Comparison of ENCODE assay signal across 28 cellular contexts in the genomic region with DNA sequence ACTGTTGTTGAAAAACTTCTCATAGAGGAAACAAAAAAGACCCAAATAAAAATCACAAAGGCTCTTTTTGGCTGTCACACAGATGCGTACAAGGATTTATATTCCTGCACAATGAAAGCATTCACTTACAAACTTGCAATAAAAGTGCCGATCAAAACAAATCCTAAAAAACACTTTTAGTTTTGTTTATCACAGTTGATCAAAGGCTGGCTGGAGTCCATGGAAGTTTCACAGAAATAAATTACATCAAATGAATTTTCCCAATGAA. TPM values are rescaled to one million over a fixed set of nuclear protein-coding genes. Genes with fewer than 3 reads are reported as not detected.
A peak's percentile ranks its signal among the peaks of the same experiment; 100 is the strongest.
DNase-seq lines count a peak whose midpoint lies in the region; ATAC-seq and TF ChIP-seq lines count a peak whose summit lies in the region.
"Had no signal": no experiment of that assay in that cellular context is flagged by ENCODE, and none has a peak within 500 bp of the region (broad histone marks: within the 10 kb centered on the region; RNA-seq: fewer than 3 reads in every experiment).

No MANE protein-coding gene starts in this region.

- H3K4me3 Mint-ChIP-seq in GM23338: no peak overlapping the region
- H3K4me3 Mint-ChIP-seq: CD14-positive monocyte; CD8-positive, alpha-beta memory T cell; HFFc6 had no signal

- H3K27ac ChIP-seq in GM23338 (ENCODE audit: low read depth): no peak overlapping the region
- peak overlapping the region in 57 of 59 donors; percentile 2 to 93 (median 79) for H3K27ac ChIP-seq in dorsolateral prefrontal cortex
- H3K27ac ChIP-seq in mesendoderm (ENCODE audit: low read depth, low read length): no peak overlapping the region
- H3K27ac ChIP-seq: PC-9, SJCRH30 had no signal

- no peak for DNase-seq in GM23338 (ENCODE audit: low spot score)
- DNase-seq in dorsolateral prefrontal cortex: no peak
- DNase-seq in inferior parietal cortex (ENCODE audit: extremely low spot score): peak; percentile 42
- peak; percentile 90 for DNase-seq in pons (ENCODE audit: low spot score)
- no peak for DNase-seq in mesendoderm
- DNase-seq: 8988T; ACHN; BE2C; Calu3; CD8-positive, alpha-beta memory T cell; DMS79 treated with DMSO at 0.1 percent for 48 hours; GF-D8; HFFc6; IMR-90; KG1; MG63; NCI-H1105 treated with DMSO at 0.1 percent for 48 hours; NCI-H1930; NCI-H2107; NCI-H524; NCI-H774; PC-9; SJCRH30 had no signal

- no peak overlapping the region for H3K23ac ChIP-seq in mesendoderm (ENCODE audit: low read length)

- H3K4me1 ChIP-seq in GM23338 (ENCODE audit: insufficient read depth): no peaks in the 10 kb centered on the region
- no peaks in the 10 kb centered on the region for H3K4me1 ChIP-seq in mesendoderm (ENCODE audit: control insufficient read depth, low read depth, low read length)
- H3K4me1 ChIP-seq: BE2C, SJCRH30 had no signal

- no peak overlapping the region for H4K8ac ChIP-seq in mesendoderm (ENCODE audit: low read depth, low read length)

- H2BK5ac ChIP-seq in mesendoderm (ENCODE audit: low read length): no peak overlapping the region

- H3K36me3 Mint-ChIP-seq in GM23338 (ENCODE audit: low read depth): no peaks in the 10 kb centered on the region
- H3K36me3 Mint-ChIP-seq: CD14-positive monocyte; CD8-positive, alpha-beta memory T cell had no signal

- H4K20me1 ChIP-seq in GM23338 (replicated peaks; ENCODE audit: insufficient read depth): no peaks in the 10 kb centered on the region

- no peaks in the 10 kb centered on the region for H3K9me3 Mint-ChIP-seq in GM23338
- H3K9me3 Mint-ChIP-seq: CD14-positive monocyte; CD8-positive, alpha-beta memory T cell; HFFc6 had no signal

- no peak overlapping the region for H2BK120ac ChIP-seq in mesendoderm (ENCODE audit: low read depth, low read length)

- peak overlapping the region; percentile 91; the same call in 1 of the 2 replicates for H2AFZ ChIP-seq in GM23338
- H2AFZ ChIP-seq: PC-9 had no signal

- H3K79me1 ChIP-seq in mesendoderm (ENCODE audit: low read length): no peaks in the 10 kb centered on the region

- H3K27me3 ChIP-seq in GM23338 (ENCODE audit: insufficient read depth): no peaks in the 10 kb centered on the region
- H3K27me3 ChIP-seq in dorsolateral prefrontal cortex: no peaks in the 10 kb centered on the region
- H3K27me3 ChIP-seq in mesendoderm (ENCODE audit: insufficient read depth, low read length, poor library complexity): no peaks in the 10 kb centered on the region
- H3K27me3 ChIP-seq: MG63, SJCRH30 had no signal

- no peak overlapping the region for H3K4ac ChIP-seq in mesendoderm (ENCODE audit: low read depth, low read length)

- H3K9ac ChIP-seq in mesendoderm (ENCODE audit: low read length): no peak overlapping the region

- no peak overlapping the region for H3K56ac ChIP-seq in mesendoderm (ENCODE audit: low read length)

- peaks cover 3% of the 10 kb centered on the region for H3K27me3 Mint-ChIP-seq in GM23338 (ENCODE audit: insufficient read depth, low read depth, poor library complexity)
- H3K27me3 Mint-ChIP-seq: CD8-positive, alpha-beta memory T cell had no signal

- H3F3A ChIP-seq in GM23338 (replicated peaks; ENCODE audit: low read depth): no peaks in the 10 kb centered on the region

- H3K9me2 ChIP-seq in GM23338 (ENCODE audit: insufficient read depth): no peaks in the 10 kb centered on the region

- TF ChIP-seq CTCF in GM23338 (conservative IDR thresholded peaks at IDR 0.05; ENCODE audit: low read depth in 2 of 2) (no peak), dorsolateral prefrontal cortex (IDR thresholded peaks at IDR 0.05 in 54 of 56, conservative IDR thresholded peaks at IDR 0.05 in 2 of 56; ENCODE audit: low read depth in 1 of 56, partially characterized antibody in 56 of 56) (no peak)

- no peak overlapping the region for H3K18ac ChIP-seq in mesendoderm (ENCODE audit: low read length)

- no peak overlapping the region for H4K5ac ChIP-seq in mesendoderm (ENCODE audit: low read length)

- peaks cover 14% of the 10 kb centered on the region for H3K4me1 Mint-ChIP-seq in GM23338
- H3K4me1 Mint-ChIP-seq: CD14-positive monocyte; CD8-positive, alpha-beta memory T cell had no signal

- no peak for ATAC-seq in GM23338
- no peak for ATAC-seq in activated CD4-positive, CD25-positive, alpha-beta regulatory T cell treated with anti-CD3 and anti-CD28 coated beads, Interleukin-2, amount 50 U/mL, for 24 hours
- ATAC-seq in GM18519 (IDR thresholded peaks at IDR 0.05; ENCODE audit: low FRiP score, unreplicated experiment): no peak
- ATAC-seq in HG03378 (IDR thresholded peaks at IDR 0.05; ENCODE audit: unreplicated experiment): no peak

- intact Hi-C loops in dorsolateral prefrontal cortex (cut with DNase I): no loop called here

- no peak overlapping the region for H2BK15ac ChIP-seq in mesendoderm (replicated peaks; ENCODE audit: low read depth)

- WGBS in mesendoderm (ENCODE audit: extremely low coverage, insufficient coverage, low lambda C conversion rate): no CpG with 5 or more reads among the region's 2 CpGs

- H3K36me3 ChIP-seq in GM23338 (ENCODE audit: insufficient read depth): no peaks in the 10 kb centered on the region
- H3K36me3 ChIP-seq in mesendoderm (ENCODE audit: control insufficient read depth, insufficient read depth, low read length): no peaks in the 10 kb centered on the region
- H3K36me3 ChIP-seq: BE2C, MG63, SJCRH30 had no signal

- H3K4me3 ChIP-seq in GM23338: no peak overlapping the region
- H3K4me3 ChIP-seq in dorsolateral prefrontal cortex: peak overlapping the region in 32 of 59 donors; percentile 0 to 52 (median 13)
- H3K4me3 ChIP-seq in mesendoderm (ENCODE audit: low read length): no peak overlapping the region
- H3K4me3 ChIP-seq: MG63, PC-9, SJCRH30 had no signal

- H2AK5ac ChIP-seq in mesendoderm (ENCODE audit: low read length): no peak overlapping the region

- no peaks in the 10 kb centered on the region for H3K79me2 ChIP-seq in GM23338 (replicated peaks; ENCODE audit: insufficient read depth)
- no peaks in the 10 kb centered on the region for H3K79me2 ChIP-seq in mesendoderm (ENCODE audit: control insufficient read depth, insufficient read depth, low read length)

- H3K4me2 ChIP-seq in GM23338 (no peak overlapping the region), mesendoderm (ENCODE audit: low read length) (no peak overlapping the region)
- H3K4me2 ChIP-seq: PC-9 had no signal

- no peak overlapping the region for H3K27ac Mint-ChIP-seq in GM23338
- H3K27ac Mint-ChIP-seq: CD14-positive monocyte; CD8-positive, alpha-beta memory T cell; HFFc6 had no signal

TF ChIP-seq in GM23338, 12 proteins besides CTCF, POLR2A, EP300 and RAD21:
- no peak for TF ChIP-seq NANOG (IDR thresholded peaks at IDR 0.05; ENCODE audit: borderline replicate concordance)
- no peak for TF ChIP-seq EZH2 (IDR thresholded peaks at IDR 0.05; ENCODE audit: low read depth, unreplicated experiment)
- TF ChIP-seq, protein P1, sequence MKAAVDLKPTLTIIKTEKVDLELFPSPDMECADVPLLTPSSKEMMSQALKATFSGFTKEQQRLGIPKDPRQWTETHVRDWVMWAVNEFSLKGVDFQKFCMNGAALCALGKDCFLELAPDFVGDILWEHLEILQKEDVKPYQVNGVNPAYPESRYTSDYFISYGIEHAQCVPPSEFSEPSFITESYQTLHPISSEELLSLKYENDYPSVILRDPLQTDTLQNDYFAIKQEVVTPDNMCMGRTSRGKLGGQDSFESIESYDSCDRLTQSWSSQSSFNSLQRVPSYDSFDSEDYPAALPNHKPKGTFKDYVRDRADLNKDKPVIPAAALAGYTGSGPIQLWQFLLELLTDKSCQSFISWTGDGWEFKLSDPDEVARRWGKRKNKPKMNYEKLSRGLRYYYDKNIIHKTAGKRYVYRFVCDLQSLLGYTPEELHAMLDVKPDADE (IDR thresholded peaks at IDR 0.05): no peak
- no peak for TF ChIP-seq STAT1 (IDR thresholded peaks at IDR 0.05; ENCODE audit: unreplicated experiment)
- TF ChIP-seq POLR2AphosphoS5 (IDR thresholded peaks at IDR 0.05; ENCODE audit: low read depth): no peak
- no peak for TF ChIP-seq ZNF331 (CRISPR knock-in tag; IDR thresholded peaks at IDR 0.05; ENCODE audit: low read depth)
- no peak for TF ChIP-seq JUNB (IDR thresholded peaks at IDR 0.05; ENCODE audit: unreplicated experiment)
- TF ChIP-seq ZNF114 (CRISPR knock-in tag; IDR thresholded peaks at IDR 0.05): no peak

RNA-seq across cellular contexts. Expression of a gene that starts 20.2 kb away (rescaled TPM):
- total RNA-seq in GM23338 (2014; rRNA removed; shearing (Covaris generic)): 0.21 and 4.1 TPM in 2 replicates
- 0.53 TPM in 1 of 2 replicates, not detected in the other for polyA plus RNA-seq in GM23338 (2016; fragmentation: Nextera tagmentation; extraction: Ambion mirVana)
- total RNA-seq in dorsolateral prefrontal cortex: 1 to 10 TPM; 2.4 to 9.5 (median 5.9) TPM
- polyA plus RNA-seq in mesendoderm (2013, experiment 1 of 2): 0.37 TPM
- 0.49 TPM for polyA plus RNA-seq in mesendoderm (2013, experiment 2 of 2)
- total RNA-seq: Right ventricle myocardium inferior had no signal
- polyA plus RNA-seq: CD14-positive monocyte had no signal

RNA-seq across cellular contexts. Expression of a gene that starts 20.9 kb away (rescaled TPM):
- 33.0 and 49.2 TPM in 2 replicates for total RNA-seq in GM23338 (2014; rRNA removed; shearing (Covaris generic))
- 76.7 and 97.6 TPM in 2 replicates for polyA plus RNA-seq in GM23338 (2016; fragmentation: Nextera tagmentation; extraction: Ambion mirVana)
- 10 to 100 TPM; 24.5 to 64.1 (median 41.0) TPM for total RNA-seq in dorsolateral prefrontal cortex
- 32.9 TPM for polyA plus RNA-seq in mesendoderm (2013, experiment 1 of 2)
- 31.8 TPM for polyA plus RNA-seq in mesendoderm (2013, experiment 2 of 2)

Comparison
In these comparisons a context has a peak if more than half of its experiments do, and no peak if none do; other contexts are left out.
1. DNase-seq: peak in inferior parietal cortex (single experiment) and pons (single experiment); none in GM23338 (single experiment), dorsolateral prefrontal cortex (0 of 10) and mesendoderm (single experiment).
2. H3K27ac ChIP-seq: peak in dorsolateral prefrontal cortex (57 of 59); none in GM23338 (single experiment) and mesendoderm (single experiment).
3. H3K4me3 ChIP-seq: peak in dorsolateral prefrontal cortex (32 of 59); none in GM23338 (single experiment) and mesendoderm (single experiment).